13 cellular contexts compared by ENCODE assay signal in the genomic region with DNA sequence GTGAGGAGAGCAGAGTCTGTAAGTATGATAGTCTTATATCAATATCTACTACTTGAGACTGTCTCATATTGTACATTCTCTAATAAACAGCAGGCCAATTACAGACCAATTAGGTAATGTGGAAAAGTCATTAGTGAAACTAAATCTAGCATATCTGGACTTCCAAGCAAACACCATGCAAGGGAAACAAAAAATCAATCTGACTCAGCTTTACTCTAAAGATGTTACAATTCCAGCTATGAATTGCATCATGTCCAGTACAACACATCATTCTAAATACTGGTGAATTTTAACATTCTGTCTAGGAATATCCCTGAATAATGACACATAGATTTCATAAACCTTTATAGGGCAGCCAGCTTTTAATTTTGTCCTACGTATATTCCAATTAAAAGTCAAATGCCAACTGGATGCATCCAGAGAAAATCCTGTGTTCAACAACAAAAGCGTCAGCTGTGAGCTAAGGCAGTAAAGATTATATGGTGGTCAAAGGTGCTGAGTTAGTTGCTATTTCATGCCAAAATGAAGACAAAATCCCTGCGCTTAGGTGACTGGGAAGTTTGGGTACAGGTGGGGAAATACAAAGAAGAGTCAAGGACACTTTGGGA.
DNase-seq lines count a peak whose midpoint lies in the region; ATAC-seq and TF ChIP-seq lines count a peak whose summit lies in the region.
"Had no signal": no experiment of that assay in that cellular context is flagged by ENCODE, and none has a peak within 500 bp of the region (broad histone marks: within the 10 kb centered on the region; RNA-seq: fewer than 3 reads in every experiment).

No MANE protein-coding gene starts in this region.

- H3K14ac ChIP-seq in mesenchymal stem cell (ENCODE audit: low read length in 2 of 2), result no peak overlapping the region

- TF ChIP-seq EP300 in stomach (IDR thresholded peaks at IDR 0.05), result no peak

- H3K18ac ChIP-seq in mesenchymal stem cell (ENCODE audit: low read depth in 1 of 2, low read length in 2 of 2), result peak overlapping the region in 1 of 2 experiments; percentile 8

- intact Hi-C loops in stomach (cut with DNase I; ENCODE audit: low total_unique reads), result no loop called here

- H3K23ac ChIP-seq in mesenchymal stem cell (ENCODE audit: low read length in 2 of 2), result no peak overlapping the region

- no peak overlapping the region for H2BK120ac ChIP-seq in mesenchymal stem cell (ENCODE audit: low read depth, low read length)

- TF ChIP-seq POLR2A in stomach (IDR thresholded peaks at IDR 0.05), result no peak

- H3K27me3 ChIP-seq in GM23248 (replicated peaks; ENCODE audit: insufficient read depth), result no peaks in the 10 kb centered on the region
- H3K27me3 ChIP-seq in mesenchymal stem cell (ENCODE audit: control insufficient read depth in 1 of 2, insufficient read depth in 1 of 2, low read length in 2 of 2), result no peaks in the 10 kb centered on the region
- no peaks in the 10 kb centered on the region for H3K27me3 ChIP-seq in stomach
- H3K27me3 ChIP-seq: pancreas, upper lobe of left lung had no signal

- in situ Hi-C loops in GM23248 (cut with MboI), result no loop called here

- H4K8ac ChIP-seq in mesenchymal stem cell (ENCODE audit: low read length), result no peak overlapping the region

- 73 to 74% methylated on average over 3 of the region's 3 CpGs for WGBS in GM23248 (ENCODE audit: low coverage in 1 of 2, low lambda C conversion rate in 2 of 2, missing lambda C conversion rate in 2 of 2), 2 experiments
- 94% methylated on average over 3 of the region's 3 CpGs for WGBS in mesenchymal stem cell
- 91 to 98% (median 96%) methylated on average over 3 of the region's 3 CpGs for WGBS in stomach, 5 donors

- H3K4ac ChIP-seq in mesenchymal stem cell (ENCODE audit: low read depth in 1 of 2, low read length in 2 of 2), result peak overlapping the region in 1 of 2 experiments; percentile 49

- TF ChIP-seq CTCF in stomach (IDR thresholded peaks at IDR 0.05), result no peak

- H3F3A ChIP-seq in GM23248 (ENCODE audit: insufficient read depth), result no peaks in the 10 kb centered on the region

- DNase-seq in GM23248, result peak; percentile 71
- peak; percentile 35 for DNase-seq in NCI-H69 (lab: John Stamatoyannopoulos, UW)
- peak; percentile 86 for DNase-seq in dedifferentiated amniotic fluid mesenchymal stem cell (ENCODE audit: extremely low spot score)
- peak; percentile 75 for DNase-seq in mesenchymal stem cell
- DNase-seq in stomach, result no peak
- DNase-seq in stimulated activated CD4-positive, alpha-beta T cell treated with anti-CD3 and anti-CD28 coated beads, Interleukin-1b, Interleukin-23, amount 100 ng/mL, for 48 hours, result no peak
- DNase-seq: activated B cell treated with CpG ODN at 0.5 μM for 24 hours; activated gamma-delta T cell; left ventricle myocardium inferior; pancreas; stimulated activated naive B cell treated with anti-CD40 and anti-IgM and Interleukin-4, amounts not matched to agents 10 μg/mL and 1 μg/mL and 100 μg/mL, for 72 hours; upper lobe of left lung had no signal

- peak overlapping the region; percentile 75 for H2AFZ ChIP-seq in GM23248
- H2AFZ ChIP-seq in mesenchymal stem cell (ENCODE audit: low read depth, low read length), result no peak overlapping the region

- H3K36me3 ChIP-seq in GM23248 (ENCODE audit: low read depth) (no peaks in the 10 kb centered on the region), mesenchymal stem cell (ENCODE audit: control insufficient read depth in 1 of 2, insufficient read depth in 2 of 2, low read depth in 1 of 2, low read length in 2 of 2) (no peaks in the 10 kb centered on the region), stomach (no peaks in the 10 kb centered on the region)
- H3K36me3 ChIP-seq: left ventricle myocardium inferior, pancreas, upper lobe of left lung had no signal

- no peak overlapping the region for H3K4me3 ChIP-seq in GM23248
- no peak overlapping the region for H3K4me3 ChIP-seq in mesenchymal stem cell (ENCODE audit: insufficient read depth in 1 of 2, low read depth in 1 of 2, low read length in 2 of 2)
- H3K4me3 ChIP-seq in stomach, result no peak overlapping the region
- H3K4me3 ChIP-seq: left ventricle myocardium inferior, pancreas, upper lobe of left lung had no signal

- H3K9me3 ChIP-seq in GM23248 (ENCODE audit: low read depth) (no peaks in the 10 kb centered on the region), mesenchymal stem cell (ENCODE audit: control insufficient read depth, low read length) (no peaks in the 10 kb centered on the region), stomach (no peaks in the 10 kb centered on the region)
- H3K9me3 ChIP-seq: left ventricle myocardium inferior, pancreas, upper lobe of left lung had no signal

- H2AK5ac ChIP-seq in mesenchymal stem cell (ENCODE audit: low read length, severe bottlenecking), result no peak overlapping the region

- no peaks in the 10 kb centered on the region for H3K9me2 ChIP-seq in GM23248 (ENCODE audit: insufficient read depth)

- no peak overlapping the region for H3K9ac ChIP-seq in GM23248
- no peak overlapping the region for H3K9ac ChIP-seq in mesenchymal stem cell (ENCODE audit: low read length)

- no peaks in the 10 kb centered on the region for H3K79me2 ChIP-seq in GM23248 (ENCODE audit: insufficient read depth)

- H3K27ac ChIP-seq in GM23248 (0 out of 2 replicates have a peak overlapping the region, but pooled peaks have one; percentile 30), mesenchymal stem cell (ENCODE audit: low read length, poor library complexity, severe bottlenecking) (no peak overlapping the region), stomach (no peak overlapping the region)
- H3K27ac ChIP-seq: left ventricle myocardium inferior, pancreas, upper lobe of left lung had no signal

- H2BK15ac ChIP-seq in mesenchymal stem cell (ENCODE audit: low read depth, poor library complexity, severe bottlenecking), result no peak overlapping the region

- no peak overlapping the region for H2BK5ac ChIP-seq in mesenchymal stem cell (ENCODE audit: low read depth, low read length, poor library complexity, severe bottlenecking)

- H3K79me1 ChIP-seq in mesenchymal stem cell (replicated peaks; ENCODE audit: low read length, poor library complexity, severe bottlenecking), result no peaks in the 10 kb centered on the region

- H3K4me2 ChIP-seq in GM23248 (ENCODE audit: unreplicated experiment) (no peak overlapping the region), mesenchymal stem cell (ENCODE audit: low read length, poor library complexity, severe bottlenecking) (no peak overlapping the region)

- H4K91ac ChIP-seq in mesenchymal stem cell (ENCODE audit: low read length), result no peak overlapping the region

- ATAC-seq in GM21360 (IDR thresholded peaks at IDR 0.05; ENCODE audit: unreplicated experiment), result no peak
- ATAC-seq: pancreas; stimulated activated naive B cell treated with anti-CD40 and anti-IgM and Interleukin-4, amounts not matched to agents 10 μg/mL and 1 μg/mL and 100 μg/mL, for 72 hours had no signal

- no peak overlapping the region for H2BK12ac ChIP-seq in mesenchymal stem cell (ENCODE audit: low read length in 2 of 2)

- peaks cover 4% of the 10 kb centered on the region for H3K4me1 ChIP-seq in GM23248 (ENCODE audit: insufficient read depth)
- no peaks in the 10 kb centered on the region for H3K4me1 ChIP-seq in mesenchymal stem cell (ENCODE audit: control insufficient read depth, insufficient read depth, low read depth, low read length)
- H3K4me1 ChIP-seq in stomach, result no peaks in the 10 kb centered on the region
- H3K4me1 ChIP-seq: left ventricle myocardium inferior, pancreas, upper lobe of left lung had no signal

- no peaks in the 10 kb centered on the region for H4K20me1 ChIP-seq in GM23248 (ENCODE audit: insufficient read depth)

Comparison
In these comparisons a context has a peak if more than half of its experiments do, and no peak if none do; other contexts are left out.
1. DNase-seq: peak in GM23248 (single experiment), NCI-H69 (single experiment), dedifferentiated amniotic fluid mesenchymal stem cell (single experiment) and mesenchymal stem cell (single experiment); none in stomach (single experiment) and stimulated activated CD4-positive, alpha-beta T cell treated with anti-CD3 and anti-CD28 coated beads, Interleukin-1b, Interleukin-23, amount 100 ng/mL, for 48 hours (single experiment).